12 cellular contexts compared by ENCODE assay signal in genomic region chr3:58355174-58355573, GRCh38. TPM values are rescaled to one million over a fixed set of nuclear protein-coding genes. Genes with fewer than 3 reads are reported as not detected.
DNase-seq lines count a peak whose midpoint lies in the region; ATAC-seq and TF ChIP-seq lines count a peak whose summit lies in the region.
"Had no signal": no experiment of that assay in that cellular context is flagged by ENCODE, and none has a peak within 500 bp of the region (broad histone marks: within the 10 kb centered on the region; RNA-seq: fewer than 3 reads in every experiment).

No MANE protein-coding gene starts in this region.

- no peak overlapping the region for H3K4me3 Mint-ChIP-seq in GM23338
- H3K4me3 Mint-ChIP-seq: HFFc6 had no signal

- H3K36me3 ChIP-seq in GM23338 (ENCODE audit: insufficient read depth): no peaks in the 10 kb centered on the region
- H3K36me3 ChIP-seq: ascending aorta had no signal

- no peaks in the 10 kb centered on the region for H3K27me3 ChIP-seq in GM23338 (ENCODE audit: insufficient read depth)
- H3K27me3 ChIP-seq: ascending aorta had no signal

- H3K27ac ChIP-seq in caudate nucleus (ENCODE audit: low read depth, low read length): peak overlapping the region; percentile 30
- H3K27ac ChIP-seq in GM23338 (ENCODE audit: low read depth): no peak overlapping the region
- H3K27ac ChIP-seq: ascending aorta had no signal

- ATAC-seq in GM18499 (IDR thresholded peaks at IDR 0.05; ENCODE audit: insufficient read depth, unreplicated experiment) (peak; percentile 41), GM21390 (IDR thresholded peaks at IDR 0.05; ENCODE audit: unreplicated experiment) (peak; percentile 55), HG03460 (IDR thresholded peaks at IDR 0.05; ENCODE audit: unreplicated experiment) (peak; percentile 55), HG02588 (IDR thresholded peaks at IDR 0.05; ENCODE audit: unreplicated experiment) (no peak), GM23338 (no peak)

- no peak overlapping the region for H3K4me3 ChIP-seq in GM23338
- H3K4me3 ChIP-seq: ascending aorta had no signal

- H3K9me3 Mint-ChIP-seq in GM23338: no peaks in the 10 kb centered on the region
- H3K9me3 Mint-ChIP-seq: HFFc6 had no signal

- H4K20me1 ChIP-seq in GM23338 (replicated peaks; ENCODE audit: insufficient read depth): no peaks in the 10 kb centered on the region

- H3K27ac Mint-ChIP-seq in GM23338: no peak overlapping the region
- H3K27ac Mint-ChIP-seq: HFFc6 had no signal

- no peak overlapping the region for H2AFZ ChIP-seq in GM23338

- TF ChIP-seq CTCF in GM23338 (conservative IDR thresholded peaks at IDR 0.05; ENCODE audit: low read depth in 2 of 2): no peak

- peak in 5 of 61 donors; percentile 1 to 52 (median 14) for DNase-seq in caudate nucleus (lab: John Stamatoyannopoulos, UW)
- no peak for DNase-seq in effector CD4-positive, alpha-beta T cell
- no peak for DNase-seq in NCI-H1092 treated with DMSO at 0.1 percent for 48 hours (lab: John Stamatoyannopoulos, UW)
- no peak for DNase-seq in GM23338 (ENCODE audit: low spot score)
- DNase-seq: DMS53, HFFc6, NCI-H2029 had no signal

- no peaks in the 10 kb centered on the region for H3K36me3 Mint-ChIP-seq in GM23338 (ENCODE audit: low read depth)

- peaks cover 13% of the 10 kb centered on the region for H3K4me1 Mint-ChIP-seq in GM23338

- no peaks in the 10 kb centered on the region for H3F3A ChIP-seq in GM23338 (replicated peaks; ENCODE audit: low read depth)

- peaks cover 3% of the 10 kb centered on the region for H3K27me3 Mint-ChIP-seq in GM23338 (ENCODE audit: insufficient read depth, low read depth, poor library complexity)

- H3K4me2 ChIP-seq in GM23338: no peak overlapping the region

- H3K4me1 ChIP-seq in GM23338 (ENCODE audit: insufficient read depth): peaks cover 10% of the 10 kb centered on the region; the same call in 1 of the 2 replicates
- H3K4me1 ChIP-seq: ascending aorta had no signal

- no peaks in the 10 kb centered on the region for H3K9me2 ChIP-seq in GM23338 (ENCODE audit: insufficient read depth)

- H3K79me2 ChIP-seq in GM23338 (replicated peaks; ENCODE audit: insufficient read depth): no peaks in the 10 kb centered on the region; the same call in 1 of the 2 replicates

TF ChIP-seq in GM23338, 12 proteins besides CTCF, POLR2A, EP300 and RAD21 (continues in another document):
- TF ChIP-seq POLR2AphosphoS5 (IDR thresholded peaks at IDR 0.05; ENCODE audit: low read depth) (no peak), JUNB (IDR thresholded peaks at IDR 0.05; ENCODE audit: unreplicated experiment) (no peak), CREB1 (CRISPR knock-in tag; IDR thresholded peaks at IDR 0.05; ENCODE audit: low read depth) (no peak), EZH2phosphoT487 (IDR thresholded peaks at IDR 0.05; ENCODE audit: unreplicated experiment) (no peak), ETS1 (IDR thresholded peaks at IDR 0.05) (no peak), ZNF331 (CRISPR knock-in tag; IDR thresholded peaks at IDR 0.05; ENCODE audit: low read depth) (no peak)
- TF ChIP-seq, protein P1, sequence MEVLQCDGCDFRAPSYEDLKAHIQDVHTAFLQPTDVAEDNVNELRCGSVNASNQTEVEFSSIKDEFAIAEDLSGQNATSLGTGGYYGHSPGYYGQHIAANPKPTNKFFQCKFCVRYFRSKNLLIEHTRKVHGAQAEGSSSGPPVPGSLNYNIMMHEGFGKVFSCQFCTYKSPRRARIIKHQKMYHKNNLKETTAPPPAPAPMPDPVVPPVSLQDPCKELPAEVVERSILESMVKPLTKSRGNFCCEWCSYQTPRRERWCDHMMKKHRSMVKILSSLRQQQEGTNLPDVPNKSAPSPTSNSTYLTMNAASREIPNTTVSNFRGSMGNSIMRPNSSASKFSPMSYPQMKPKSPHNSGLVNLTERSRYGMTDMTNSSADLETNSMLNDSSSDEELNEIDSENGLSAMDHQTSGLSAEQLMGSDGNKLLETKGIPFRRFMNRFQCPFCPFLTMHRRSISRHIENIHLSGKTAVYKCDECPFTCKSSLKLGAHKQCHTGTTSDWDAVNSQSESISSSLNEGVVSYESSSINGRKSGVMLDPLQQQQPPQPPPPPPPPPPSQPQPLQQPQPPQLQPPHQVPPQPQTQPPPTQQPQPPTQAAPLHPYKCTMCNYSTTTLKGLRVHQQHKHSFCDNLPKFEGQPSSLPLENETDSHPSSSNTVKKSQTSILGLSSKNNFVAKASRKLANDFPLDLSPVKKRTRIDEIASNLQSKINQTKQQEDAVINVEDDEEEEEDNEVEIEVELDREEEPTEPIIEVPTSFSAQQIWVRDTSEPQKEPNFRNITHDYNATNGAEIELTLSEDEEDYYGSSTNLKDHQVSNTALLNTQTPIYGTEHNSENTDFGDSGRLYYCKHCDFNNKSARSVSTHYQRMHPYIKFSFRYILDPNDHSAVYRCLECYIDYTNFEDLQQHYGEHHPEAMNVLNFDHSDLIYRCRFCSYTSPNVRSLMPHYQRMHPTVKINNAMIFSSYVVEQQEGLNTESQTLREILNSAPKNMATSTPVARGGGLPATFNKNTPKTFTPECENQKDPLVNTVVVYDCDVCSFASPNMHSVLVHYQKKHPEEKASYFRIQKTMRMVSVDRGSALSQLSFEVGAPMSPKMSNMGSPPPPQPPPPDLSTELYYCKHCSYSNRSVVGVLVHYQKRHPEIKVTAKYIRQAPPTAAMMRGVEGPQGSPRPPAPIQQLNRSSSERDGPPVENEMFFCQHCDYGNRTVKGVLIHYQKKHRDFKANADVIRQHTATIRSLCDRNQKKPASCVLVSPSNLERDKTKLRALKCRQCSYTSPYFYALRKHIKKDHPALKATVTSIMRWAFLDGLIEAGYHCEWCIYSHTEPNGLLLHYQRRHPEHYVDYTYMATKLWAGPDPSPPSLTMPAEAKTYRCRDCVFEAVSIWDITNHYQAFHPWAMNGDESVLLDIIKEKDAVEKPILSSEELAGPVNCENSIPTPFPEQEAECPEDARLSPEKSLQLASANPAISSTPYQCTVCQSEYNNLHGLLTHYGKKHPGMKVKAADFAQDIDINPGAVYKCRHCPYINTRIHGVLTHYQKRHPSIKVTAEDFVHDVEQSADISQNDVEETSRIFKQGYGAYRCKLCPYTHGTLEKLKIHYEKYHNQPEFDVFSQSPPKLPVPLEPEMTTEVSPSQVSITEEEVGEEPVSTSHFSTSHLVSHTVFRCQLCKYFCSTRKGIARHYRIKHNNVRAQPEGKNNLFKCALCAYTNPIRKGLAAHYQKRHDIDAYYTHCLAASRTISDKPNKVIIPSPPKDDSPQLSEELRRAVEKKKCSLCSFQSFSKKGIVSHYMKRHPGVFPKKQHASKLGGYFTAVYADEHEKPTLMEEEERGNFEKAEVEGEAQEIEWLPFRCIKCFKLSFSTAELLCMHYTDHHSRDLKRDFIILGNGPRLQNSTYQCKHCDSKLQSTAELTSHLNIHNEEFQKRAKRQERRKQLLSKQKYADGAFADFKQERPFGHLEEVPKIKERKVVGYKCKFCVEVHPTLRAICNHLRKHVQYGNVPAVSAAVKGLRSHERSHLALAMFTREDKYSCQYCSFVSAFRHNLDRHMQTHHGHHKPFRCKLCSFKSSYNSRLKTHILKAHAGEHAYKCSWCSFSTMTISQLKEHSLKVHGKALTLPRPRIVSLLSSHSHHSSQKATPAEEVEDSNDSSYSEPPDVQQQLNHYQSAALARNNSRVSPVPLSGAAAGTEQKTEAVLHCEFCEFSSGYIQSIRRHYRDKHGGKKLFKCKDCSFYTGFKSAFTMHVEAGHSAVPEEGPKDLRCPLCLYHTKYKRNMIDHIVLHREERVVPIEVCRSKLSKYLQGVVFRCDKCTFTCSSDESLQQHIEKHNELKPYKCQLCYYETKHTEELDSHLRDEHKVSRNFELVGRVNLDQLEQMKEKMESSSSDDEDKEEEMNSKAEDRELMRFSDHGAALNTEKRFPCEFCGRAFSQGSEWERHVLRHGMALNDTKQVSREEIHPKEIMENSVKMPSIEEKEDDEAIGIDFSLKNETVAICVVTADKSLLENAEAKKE (CRISPR knock-in tag; IDR thresholded peaks at IDR 0.05): no peak
- TF ChIP-seq, protein P2, sequence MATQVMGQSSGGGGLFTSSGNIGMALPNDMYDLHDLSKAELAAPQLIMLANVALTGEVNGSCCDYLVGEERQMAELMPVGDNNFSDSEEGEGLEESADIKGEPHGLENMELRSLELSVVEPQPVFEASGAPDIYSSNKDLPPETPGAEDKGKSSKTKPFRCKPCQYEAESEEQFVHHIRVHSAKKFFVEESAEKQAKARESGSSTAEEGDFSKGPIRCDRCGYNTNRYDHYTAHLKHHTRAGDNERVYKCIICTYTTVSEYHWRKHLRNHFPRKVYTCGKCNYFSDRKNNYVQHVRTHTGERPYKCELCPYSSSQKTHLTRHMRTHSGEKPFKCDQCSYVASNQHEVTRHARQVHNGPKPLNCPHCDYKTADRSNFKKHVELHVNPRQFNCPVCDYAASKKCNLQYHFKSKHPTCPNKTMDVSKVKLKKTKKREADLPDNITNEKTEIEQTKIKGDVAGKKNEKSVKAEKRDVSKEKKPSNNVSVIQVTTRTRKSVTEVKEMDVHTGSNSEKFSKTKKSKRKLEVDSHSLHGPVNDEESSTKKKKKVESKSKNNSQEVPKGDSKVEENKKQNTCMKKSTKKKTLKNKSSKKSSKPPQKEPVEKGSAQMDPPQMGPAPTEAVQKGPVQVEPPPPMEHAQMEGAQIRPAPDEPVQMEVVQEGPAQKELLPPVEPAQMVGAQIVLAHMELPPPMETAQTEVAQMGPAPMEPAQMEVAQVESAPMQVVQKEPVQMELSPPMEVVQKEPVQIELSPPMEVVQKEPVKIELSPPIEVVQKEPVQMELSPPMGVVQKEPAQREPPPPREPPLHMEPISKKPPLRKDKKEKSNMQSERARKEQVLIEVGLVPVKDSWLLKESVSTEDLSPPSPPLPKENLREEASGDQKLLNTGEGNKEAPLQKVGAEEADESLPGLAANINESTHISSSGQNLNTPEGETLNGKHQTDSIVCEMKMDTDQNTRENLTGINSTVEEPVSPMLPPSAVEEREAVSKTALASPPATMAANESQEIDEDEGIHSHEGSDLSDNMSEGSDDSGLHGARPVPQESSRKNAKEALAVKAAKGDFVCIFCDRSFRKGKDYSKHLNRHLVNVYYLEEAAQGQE (IDR thresholded peaks at IDR 0.05; ENCODE audit: unreplicated experiment): no peak

RNA-seq across cellular contexts. Expression of gene PXK, which starts 22.5 kb away (rescaled TPM):
- total RNA-seq in GM23338 (2014; rRNA removed; shearing (Covaris generic)): 6.5 and 9.1 TPM in 2 replicates
- polyA plus RNA-seq in GM23338 (2016; fragmentation: Nextera tagmentation; extraction: Ambion mirVana): 6.4 and 7.0 TPM in 2 replicates

RNA-seq across cellular contexts. Expression of gene HTD2, which starts 48.9 kb away (rescaled TPM):
- total RNA-seq in GM23338 (2014; rRNA removed; shearing (Covaris generic)): 8.7 and 19.3 TPM in 2 replicates
- polyA plus RNA-seq in GM23338 (2016; fragmentation: Nextera tagmentation; extraction: Ambion mirVana): 22.0 and 24.2 TPM in 2 replicates

RNA-seq across cellular contexts. Expression of gene RPP14, which starts 49.1 kb away (rescaled TPM):
- 14.4 and 18.6 TPM in 2 replicates for total RNA-seq in GM23338 (2014; rRNA removed; shearing (Covaris generic))
- 10.5 and 11.7 TPM in 2 replicates for polyA plus RNA-seq in GM23338 (2016; fragmentation: Nextera tagmentation; extraction: Ambion mirVana)

Comparison
In these comparisons a context has a peak if more than half of its experiments do, and no peak if none do; other contexts are left out.
1. ATAC-seq: peak in GM18499 (single experiment), GM21390 (single experiment) and HG03460 (single experiment); none in HG02588 (single experiment) and GM23338 (single experiment).